Comparison of ENCODE assay signal across 28 cellular contexts in genomic region chr7:68218461-68218860, GRCh38.
"Had no signal": no experiment of that assay in that cellular context is flagged by ENCODE, and none has a peak within 500 bp of the region (broad histone marks: within the 10 kb centered on the region; RNA-seq: fewer than 3 reads in every experiment).

No MANE protein-coding gene starts in this region.

- DNase-seq: stimulated activated CD4-positive, alpha-beta T cell treated with anti-CD3 and anti-CD28 coated beads, Interleukin-2, amount 100 ng/mL, for 48 hours; stimulated activated CD4-positive, alpha-beta T cell treated with anti-CD3 and anti-CD28 coated beads, Interleukin-4, amount 100 ng/mL, for 1 hour; stimulated activated CD4-positive, alpha-beta T cell treated with anti-CD3 and anti-CD28 coated beads, Interleukin-4, amount 100 ng/mL, for 24 hours; stimulated activated CD4-positive, alpha-beta T cell treated with anti-CD3 and anti-CD28 coated beads, Interleukin-4, amount 100 ng/mL, for 4 hours; stimulated activated CD8-positive, alpha-beta memory T cell treated with anti-CD3 and anti-CD28 coated beads, Interleukin-4, amount 100 ng/mL, for 48 hours; stimulated activated naive B cell treated with anti-CD40 and anti-IgM and Interleukin-4, amounts not matched to agents 10 μg/mL and 1 μg/mL and 100 μg/mL, for 72 hours; stimulated activated naive CD4-positive, alpha-beta T cell; stimulated activated naive CD4-positive, alpha-beta T cell treated with Interleukin-2 at 50 U/mL for 16 hours; stimulated activated naive CD8-positive, alpha-beta T cell treated with anti-CD3 and anti-CD28 coated beads, Interleukin-15, amount 100 ng/mL, for 72 hours; stimulated activated naive CD8-positive, alpha-beta T cell treated with anti-CD3 and anti-CD28 coated beads, Interleukin-15, Interleukin-2, amounts not matched to agents 100 U/mL and 50 U/mL, for 24 hours; stomach; substantia nigra; testis; thyroid gland; tibial artery; transverse colon; trophoblast cell; upper lobe of left lung; upper lobe of right lung; uterus had no signal

- ATAC-seq: stimulated activated effector memory CD8-positive, alpha-beta T cell treated with anti-CD3 and anti-CD28 coated beads, Interleukin-12 subunit alpha, Interleukin-12 subunit beta, amount 100 ng/mL, for 72 hours; stimulated activated memory B cell treated with anti-CD40 and anti-IgM and Interleukin-4, amounts not matched to agents 10 μg/mL and 1 μg/mL and 100 μg/mL, for 72 hours; stimulated activated naive B cell treated with anti-CD40 and anti-IgM and Interleukin-4, amounts not matched to agents 10 μg/mL and 1 μg/mL and 100 μg/mL, for 72 hours; stimulated activated naive CD8-positive, alpha-beta T cell treated with anti-CD3 and anti-CD28 coated beads, Interleukin-15, amount 100 ng/mL, for 72 hours; stimulated activated naive CD8-positive, alpha-beta T cell treated with anti-CD3 and anti-CD28 coated beads, Interleukin-15, Interleukin-2, amounts not matched to agents 100 U/mL and 50 U/mL, for 24 hours; upper lobe of right lung had no signal

- H3K4me3 Mint-ChIP-seq: stimulated activated effector memory CD8-positive, alpha-beta T cell treated with anti-CD3 and anti-CD28 coated beads, Interleukin-12 subunit alpha, Interleukin-12 subunit beta, amount 100 ng/mL, for 72 hours; stimulated activated memory B cell treated with anti-CD40 and anti-IgM and Interleukin-4, amounts not matched to agents 10 μg/mL and 1 μg/mL and 100 μg/mL, for 72 hours; stimulated activated naive B cell treated with anti-CD40 and anti-IgM and Interleukin-4, amounts not matched to agents 10 μg/mL and 1 μg/mL and 100 μg/mL, for 72 hours; stimulated activated naive CD8-positive, alpha-beta T cell treated with anti-CD3 and anti-CD28 coated beads, Interleukin-15, amount 100 ng/mL, for 72 hours; stimulated activated naive CD8-positive, alpha-beta T cell treated with anti-CD3 and anti-CD28 coated beads, Interleukin-15, Interleukin-2, amounts not matched to agents 100 ng/mL and 50 ng/mL, for 24 hours; type B pancreatic cell had no signal

- H3K4me3 ChIP-seq: stomach, suprapubic skin, testis, thoracic aorta, thyroid gland, tibial artery, tibial nerve, transverse colon, upper lobe of left lung, upper lobe of right lung, uterus, vagina had no signal

- H3K27ac Mint-ChIP-seq: stimulated activated effector memory CD8-positive, alpha-beta T cell treated with anti-CD3 and anti-CD28 coated beads, Interleukin-12 subunit alpha, Interleukin-12 subunit beta, amount 100 ng/mL, for 72 hours; stimulated activated memory B cell treated with anti-CD40 and anti-IgM and Interleukin-4, amounts not matched to agents 10 μg/mL and 1 μg/mL and 100 μg/mL, for 72 hours; stimulated activated naive B cell treated with anti-CD40 and anti-IgM and Interleukin-4, amounts not matched to agents 10 μg/mL and 1 μg/mL and 100 μg/mL, for 72 hours; stimulated activated naive CD8-positive, alpha-beta T cell treated with anti-CD3 and anti-CD28 coated beads, Interleukin-15, Interleukin-2, amounts not matched to agents 100 ng/mL and 50 ng/mL, for 24 hours; type B pancreatic cell had no signal

- H3K4me1 Mint-ChIP-seq: stimulated activated effector memory CD8-positive, alpha-beta T cell treated with anti-CD3 and anti-CD28 coated beads, Interleukin-12 subunit alpha, Interleukin-12 subunit beta, amount 100 ng/mL, for 72 hours; stimulated activated memory B cell treated with anti-CD40 and anti-IgM and Interleukin-4, amounts not matched to agents 10 μg/mL and 1 μg/mL and 100 μg/mL, for 72 hours; stimulated activated naive B cell treated with anti-CD40 and anti-IgM and Interleukin-4, amounts not matched to agents 10 μg/mL and 1 μg/mL and 100 μg/mL, for 72 hours; stimulated activated naive CD8-positive, alpha-beta T cell treated with anti-CD3 and anti-CD28 coated beads, Interleukin-15, amount 100 ng/mL, for 72 hours had no signal

- H3K36me3 ChIP-seq: stomach, suprapubic skin, thoracic aorta, thyroid gland, tibial artery, tibial nerve, transverse colon, upper lobe of left lung, upper lobe of right lung, uterus, vagina had no signal

- H3K27me3 Mint-ChIP-seq: stimulated activated memory B cell treated with anti-CD40 and anti-IgM and Interleukin-4, amounts not matched to agents 10 μg/mL and 1 μg/mL and 100 μg/mL, for 72 hours; stimulated activated naive B cell treated with anti-CD40 and anti-IgM and Interleukin-4, amounts not matched to agents 10 μg/mL and 1 μg/mL and 100 μg/mL, for 72 hours; stimulated activated naive CD8-positive, alpha-beta T cell treated with anti-CD3 and anti-CD28 coated beads, Interleukin-15, amount 100 ng/mL, for 72 hours; stimulated activated naive CD8-positive, alpha-beta T cell treated with anti-CD3 and anti-CD28 coated beads, Interleukin-15, Interleukin-2, amounts not matched to agents 100 ng/mL and 50 ng/mL, for 24 hours; type B pancreatic cell had no signal

- H3K36me3 Mint-ChIP-seq: stimulated activated effector memory CD8-positive, alpha-beta T cell treated with anti-CD3 and anti-CD28 coated beads, Interleukin-12 subunit alpha, Interleukin-12 subunit beta, amount 100 ng/mL, for 72 hours; stimulated activated memory B cell treated with anti-CD40 and anti-IgM and Interleukin-4, amounts not matched to agents 10 μg/mL and 1 μg/mL and 100 μg/mL, for 72 hours; stimulated activated naive B cell treated with anti-CD40 and anti-IgM and Interleukin-4, amounts not matched to agents 10 μg/mL and 1 μg/mL and 100 μg/mL, for 72 hours; type B pancreatic cell had no signal

- H3K27ac ChIP-seq: stomach, suprapubic skin, testis, thoracic aorta, thyroid gland, tibial artery, tibial nerve, transverse colon, upper lobe of left lung, upper lobe of right lung, uterus, vagina had no signal

- H3K9me3 ChIP-seq: suprapubic skin, testis, thoracic aorta, thyroid gland, tibial artery, tibial nerve, transverse colon, upper lobe of right lung, uterus, vagina had no signal

- H3K27me3 ChIP-seq: stomach, suprapubic skin, testis, thyroid gland, tibial artery, tibial nerve, transverse colon, upper lobe of left lung, upper lobe of right lung, uterus, vagina had no signal

- H3K4me1 ChIP-seq: suprapubic skin, testis, transverse colon, upper lobe of left lung, upper lobe of right lung, uterus, vagina had no signal
